Comparison of ENCODE assay signal across 34 cellular contexts in the genomic region with DNA sequence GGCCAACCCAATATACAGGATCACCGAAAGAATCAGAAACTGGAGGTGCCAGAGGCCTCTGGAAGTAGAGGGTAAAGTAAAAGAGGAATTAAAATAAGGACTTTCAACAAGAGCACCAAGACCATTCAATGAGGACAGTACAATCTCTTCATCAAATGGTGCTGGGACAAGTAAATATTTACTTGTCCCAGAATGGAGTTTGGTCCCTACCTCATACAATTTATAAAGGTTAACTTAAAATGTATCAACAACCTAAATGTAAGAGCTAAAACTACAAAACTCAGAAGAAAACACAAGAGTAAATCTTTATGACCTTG. TPM values are rescaled to one million over a fixed set of nuclear protein-coding genes. Genes with fewer than 3 reads are reported as not detected.
A peak's percentile ranks its signal among the peaks of the same experiment; 100 is the strongest.
DNase-seq lines count a peak whose midpoint lies in the region; ATAC-seq, FAIRE-seq and TF ChIP-seq lines count a peak whose summit lies in the region.
"Had no signal": no experiment of that assay in that cellular context is flagged by ENCODE, and none has a peak within 500 bp of the region (broad histone marks: within the 10 kb centered on the region; RNA-seq: fewer than 3 reads in every experiment).

No MANE protein-coding gene starts in this region.

- TF ChIP-seq CTCF in HepG2 (CRISPR knock-in tag; IDR thresholded peaks at IDR 0.05) (no peak), liver (IDR thresholded peaks at IDR 0.05; ENCODE audit: low read depth, low read length, missing input control) (no peak), right lobe of liver (IDR thresholded peaks at IDR 0.05) (no peak)

- peak in 1 of 2 experiments; percentile 29; a peak in 1 of 4 replicates for TF ChIP-seq EP300 in HepG2 (IDR thresholded peaks at IDR 0.05; ENCODE audit: low read depth in 2 of 2, low read length in 2 of 2)
- TF ChIP-seq EP300 in HepG2 (CRISPR knock-in tag; IDR thresholded peaks at IDR 0.05; ENCODE audit: borderline replicate concordance) = no peak

- no peak for FAIRE-seq in HepG2 (lab: Jason Lieb, UNC)
- FAIRE-seq: A204.1, A549, D721Med had no signal

- no peaks in the 10 kb centered on the region for H3K9me2 ChIP-seq in GM23248 (ENCODE audit: insufficient read depth)

- H3F3A ChIP-seq in GM23248 (ENCODE audit: insufficient read depth) = no peaks in the 10 kb centered on the region

- POLR2A ChIA-PET in HepG2 (lab: Yijun Ruan, JAX) = interaction anchor here (1.0 to 3.8 kb wide), 4 partner anchors 9 to 56 kb away, joined by 3 to 21 read pairs (median 4); no protein-coding TSS in a partner anchor

- DNase-seq in left lobe of liver (ENCODE audit: low spot score) = no peak
- peak; percentile 74 for DNase-seq in HepG2 (ENCODE audit: low spot score)
- no peak for DNase-seq in right lobe of liver
- no peak for DNase-seq in GM23248
- DNase-seq in activated effector memory CD4-positive, alpha-beta T cell treated with Interleukin-2 at 50 U/mL for 16 hours = no peak
- no peak for DNase-seq in NCI-H2029 treated with DMSO at 0.1 percent for 48 hours (lab: John Stamatoyannopoulos, UW)
- no peak for DNase-seq in DMS53 (lab: John Stamatoyannopoulos, UW)
- DNase-seq: 8988T; ACHN; AML-193; BE2C; C1 segment of cervical spinal cord; Caco-2; Calu3; CD4-positive, alpha-beta memory T cell; CD4-positive, alpha-beta T cell; CD4-positive, CD25-positive, alpha-beta regulatory T cell; CD8-positive, alpha-beta memory T cell; CD8-positive, alpha-beta T cell; COR-L47; DMS 273 treated with DMSO at 0.1 percent for 48 hours; DMS153; DMS79; DMS79 treated with DMSO at 0.1 percent for 48 hours; DND-41; EL had no signal

- H3K9ac ChIP-seq in HepG2 (ENCODE audit: insufficient read depth, low read depth, low read length) (peak overlapping the region; percentile 33; the same call in 1 of the 2 replicates), liver (ENCODE audit: low read depth in 1 of 2, low read length in 2 of 2) (no peak overlapping the region), GM23248 (no peak overlapping the region)
- H3K9ac ChIP-seq: BLaER1; BLaER1 treated with 17β-estradiol and CSF1 and Interleukin-3, amounts not matched to agents 10 nM and 100 nM had no signal

- H3K79me2 ChIP-seq in HepG2 (ENCODE audit: insufficient read depth, low read length) = peaks cover 14% of the 10 kb centered on the region
- H3K79me2 ChIP-seq in GM23248 (ENCODE audit: insufficient read depth) = peaks cover 18% of the 10 kb centered on the region; the same call in 1 of the 2 replicates

- CTCF ChIA-PET in HepG2 (lab: Yijun Ruan, JAX; ENCODE audit: low intra/inter-chr PET ratio, low total read pairs) = no interaction called here

- in situ Hi-C loops in HepG2 (cut with HindIII; ENCODE audit: extremely low pct_ligation_motif_present, low pct_unique_long_range_greater_than_20kb) (no loop called here), GM23248 (cut with MboI) (no loop called here)

- H3K4me2 ChIP-seq in HepG2 (ENCODE audit: low read depth, low read length) (peak overlapping the region; percentile 70), GM23248 (ENCODE audit: unreplicated experiment) (no peak overlapping the region)
- H3K4me2 ChIP-seq: A549; BLaER1; BLaER1 treated with 17β-estradiol and CSF1 and Interleukin-3, amounts not matched to agents 10 nM and 100 nM had no signal

- TF ChIP-seq POLR2A in HepG2 (IDR thresholded peaks at IDR 0.05; ENCODE audit: insufficient read depth in 1 of 2, low read depth in 2 of 2, low read length in 2 of 2) (no peak), right lobe of liver (IDR thresholded peaks at IDR 0.05) (no peak)

- intact Hi-C loops in HepG2 (cut with micrococcal nuclease; ENCODE audit: unreplicated experiment) (loop anchor here (1.0 to 5.0 kb wide), 2 partner anchors 50 to 58 kb away; no protein-coding TSS in a partner anchor), right lobe of liver (cut with DNase I) (no loop called here)

- H3K9me3 ChIP-seq in HepG2 (ENCODE audit: low read length) (no peaks in the 10 kb centered on the region), liver (ENCODE audit: control insufficient read depth in 4 of 4, low read length in 3 of 4) (no peaks in the 10 kb centered on the region), right lobe of liver (no peaks in the 10 kb centered on the region), GM23248 (ENCODE audit: low read depth) (no peaks in the 10 kb centered on the region)
- H3K9me3 ChIP-seq: A549, BE2C, BLaER1, Caco-2 had no signal

- H3K36me3 ChIP-seq in HepG2 (replicated peaks in 1 of 2; ENCODE audit: control insufficient read depth in 1 of 2, insufficient read depth in 2 of 2, low read length in 2 of 2) (peaks cover 18 to 40% of the 10 kb centered on the region in 2 experiments), liver (ENCODE audit: control insufficient read depth in 4 of 4, insufficient read depth in 3 of 4, low read depth in 1 of 4, low read length in 3 of 4) (peaks cover 0 to 11% (median 2%) of the 10 kb centered on the region in 4 donors), right lobe of liver (peaks cover 0 to 3% (median 0%) of the 10 kb centered on the region in 4 donors), GM23248 (ENCODE audit: low read depth) (no peaks in the 10 kb centered on the region)

- H3K27me3 ChIP-seq in HepG2 (ENCODE audit: control insufficient read depth in 1 of 2, insufficient read depth in 2 of 2, low read length in 2 of 2) = no peaks in the 10 kb centered on the region
- H3K27me3 ChIP-seq in liver (ENCODE audit: control insufficient read depth in 4 of 4, insufficient read depth in 4 of 4, low read length in 3 of 4) = no peaks in the 10 kb centered on the region
- no peaks in the 10 kb centered on the region for H3K27me3 ChIP-seq in right lobe of liver
- H3K27me3 ChIP-seq in GM23248 (replicated peaks; ENCODE audit: insufficient read depth) = no peaks in the 10 kb centered on the region
- H3K27me3 ChIP-seq: BE2C; BLaER1; BLaER1 treated with 17β-estradiol and CSF1 and Interleukin-3, amounts not matched to agents 10 nM and 100 nM had no signal

- WGBS in HepG2 (ENCODE audit: low lambda C conversion rate) = 27% methylated on average over 1 of the region's 1 CpG
- WGBS in liver = 43% methylated on average over 1 of the region's 1 CpG
- WGBS in right lobe of liver (ENCODE audit: insufficient coverage, low coverage, low lambda C conversion rate, missing lambda C conversion rate) = 50% methylated on average over 1 of the region's 1 CpG
- WGBS in GM23248 (ENCODE audit: low coverage in 1 of 2, low lambda C conversion rate in 2 of 2, missing lambda C conversion rate in 2 of 2), 2 experiments = 100% methylated on average over 1 of the region's 1 CpG

- H3K4me3 ChIP-seq in HepG2 (replicated peaks in 1 of 3; ENCODE audit: insufficient read depth in 1 of 3, low read depth in 2 of 3, low read length in 3 of 3) (peak overlapping the region in 2 of 3 experiments; percentile 5 to 29; a peak in 2 of 6 replicates), liver (ENCODE audit: low read depth in 1 of 3, low read length in 3 of 3) (no peak overlapping the region), right lobe of liver (peak overlapping the region in 1 of 3 donors; percentile 3), GM23248 (no peak overlapping the region)
- H3K4me3 ChIP-seq: A549; BLaER1; BLaER1 treated with 17β-estradiol and CSF1 and Interleukin-3, amounts not matched to agents 10 nM and 100 nM had no signal

- TF ChIP-seq RAD21 in HepG2 (CRISPR knock-in tag; IDR thresholded peaks at IDR 0.05) = no peak
- TF ChIP-seq RAD21 in liver (IDR thresholded peaks at IDR 0.05) = peak in 1 of 2 donors; percentile 3

- BruUV-seq in HepG2 (replicated peaks; lab: Mats Ljungman, UMichigan) = no TSS peak

- H3K27ac ChIP-seq in HepG2 (ENCODE audit: extremely low read length, insufficient read depth, low read length) (peak overlapping the region; percentile 67), liver (ENCODE audit: low read depth in 1 of 2, low read length in 2 of 2) (peak overlapping the region; percentile 65 to 75), right lobe of liver (peak overlapping the region; percentile 43 to 91 (median 77)), GM23248 (no peak overlapping the region)
- H3K27ac ChIP-seq: 22Rv1; A549; BLaER1; BLaER1 treated with 17β-estradiol and CSF1 and Interleukin-3, amounts not matched to agents 10 nM and 100 nM; C4-2B had no signal

- H4K20me1 ChIP-seq in HepG2 (ENCODE audit: insufficient read depth, low read length) (no peaks in the 10 kb centered on the region), GM23248 (ENCODE audit: insufficient read depth) (no peaks in the 10 kb centered on the region)
- H4K20me1 ChIP-seq: BLaER1; BLaER1 treated with 17β-estradiol and CSF1 and Interleukin-3, amounts not matched to agents 10 nM and 100 nM had no signal

- H3K4me1 ChIP-seq in HepG2 (ENCODE audit: insufficient read depth, low read length) (peaks cover 55% of the 10 kb centered on the region), liver (ENCODE audit: control insufficient read depth in 4 of 4, insufficient read depth in 4 of 4, low read length in 3 of 4) (peaks cover 0 to 20% (median 3%) of the 10 kb centered on the region in 4 donors), right lobe of liver (peaks cover 0 to 19% (median 0%) of the 10 kb centered on the region in 4 donors), GM23248 (ENCODE audit: insufficient read depth) (peaks cover 9% of the 10 kb centered on the region; the same call in 1 of the 2 replicates)
- H3K4me1 ChIP-seq: BE2C, Caco-2 had no signal

- H2AFZ ChIP-seq in HepG2 (ENCODE audit: low read length) = no peak overlapping the region
- no peak overlapping the region for H2AFZ ChIP-seq in GM23248

- ATAC-seq in left lobe of liver (peak; percentile 86), HepG2 (peak; percentile 85), right lobe of liver (peak; percentile 85 to 93 (median 89))
- ATAC-seq: A549; CD8-positive, alpha-beta T cell had no signal

RNA-seq across cellular contexts. Expression of gene USP31, which starts 56.5 kb away (rescaled TPM):
- total RNA-seq in left lobe of liver (10.1 TPM), HepG2 (2016; rRNA removed; fragmentation: Illumina TruSeq; extraction: Trizol) (22.5 and 29.1 TPM in 2 replicates), liver (10 to 100 TPM in 1 of 2 donors, 1 to 10 TPM in 1; 4.8 to 16.4 TPM), right lobe of liver (10 to 100 TPM in 2 of 6 experiments, 1 to 10 TPM in 4; 7.1 to 12.8 (median 9.0) TPM)
- 16.8 and 17.4 TPM in 2 replicates for total RNA-seq in HepG2 (2016; cell fraction: cytosol; rRNA removed; fragmentation: Illumina TruSeq; extraction: Trizol; ENCODE audit: low read depth)
- 22.8 and 25.6 TPM in 2 replicates for total RNA-seq in HepG2 (2016; cell fraction: insoluble cytoplasmic fraction; rRNA removed; fragmentation: Illumina TruSeq; extraction: Trizol)
- 29.3 and 32.3 TPM in 2 replicates for total RNA-seq in HepG2 (2016; cell fraction: membrane; rRNA removed; fragmentation: Illumina TruSeq; extraction: Trizol)
- total RNA-seq in HepG2 (2016; cell fraction: nucleus; rRNA removed; fragmentation: Illumina TruSeq; extraction: Trizol) = 37.5 and 40.8 TPM in 2 replicates
- polyA plus RNA-seq in HepG2 (2011; rRNA removed) (22.7 and 23.3 TPM in 2 replicates), liver (1 to 10 TPM; 2.4 to 2.9 TPM), GM23248 (2016; fragmentation: Nextera tagmentation; extraction: Ambion mirVana) (0.85 and 0.88 TPM in 2 replicates)
- 14.9 and 16.7 TPM in 2 replicates for polyA plus RNA-seq in HepG2 (2011; cell fraction: cytosol; rRNA removed)
- 36.6 and 36.8 TPM in 2 replicates for polyA plus RNA-seq in HepG2 (2011; cell fraction: nucleus; rRNA removed)
- polyA plus RNA-seq in HepG2 (2012) = 9.0 and 10.0 TPM in 2 replicates
- polyA plus RNA-seq in HepG2 (2016; cell fraction: cytosol; fragmentation: Illumina TruSeq; extraction: Trizol; ENCODE audit: low read depth) = 12.2 and 13.0 TPM in 2 replicates
- 13.8 and 15.9 TPM in 2 replicates for polyA plus RNA-seq in HepG2 (2016; cell fraction: insoluble cytoplasmic fraction; fragmentation: Illumina TruSeq; extraction: Trizol; ENCODE audit: low read depth)
- 19.9 and 22.8 TPM in 2 replicates for polyA plus RNA-seq in HepG2 (2016; cell fraction: membrane; fragmentation: Illumina TruSeq; extraction: Trizol; ENCODE audit: low read depth)
- polyA plus RNA-seq in HepG2 (2016; cell fraction: nucleus; fragmentation: Illumina TruSeq; extraction: Trizol; ENCODE audit: insufficient read depth, low read depth) = 23.2 and 27.3 TPM in 2 replicates
- polyA minus RNA-seq in HepG2 (2011; rRNA and poly(A)+ RNA removed; ENCODE audit: low replicate concordance) = 30.7 and 80.3 TPM in 2 replicates
- polyA minus RNA-seq in HepG2 (2011; cell fraction: cytosol; rRNA and poly(A)+ RNA removed) = 30.8 and 35.6 TPM in 2 replicates
- 109 and 122 TPM in 2 replicates for polyA minus RNA-seq in HepG2 (2011; cell fraction: nucleus; rRNA and poly(A)+ RNA removed)
- total RNA-seq in GM23248 (2014; rRNA removed; shearing (Covaris generic)) = 4.8 and 6.6 TPM in 2 replicates

Comparison
In these comparisons a context has a peak if more than half of its experiments do, and no peak if none do; other contexts are left out.
1. H3K4me3 ChIP-seq: peak in HepG2 (2 of 3); none in liver (0 of 3) and GM23248 (single experiment).
2. Peak in every context shown above with its lines, with median percentiles within 50 percentile points of each other: ATAC-seq.